ENCODE assay signal across 15 cellular contexts in the genomic region with DNA sequence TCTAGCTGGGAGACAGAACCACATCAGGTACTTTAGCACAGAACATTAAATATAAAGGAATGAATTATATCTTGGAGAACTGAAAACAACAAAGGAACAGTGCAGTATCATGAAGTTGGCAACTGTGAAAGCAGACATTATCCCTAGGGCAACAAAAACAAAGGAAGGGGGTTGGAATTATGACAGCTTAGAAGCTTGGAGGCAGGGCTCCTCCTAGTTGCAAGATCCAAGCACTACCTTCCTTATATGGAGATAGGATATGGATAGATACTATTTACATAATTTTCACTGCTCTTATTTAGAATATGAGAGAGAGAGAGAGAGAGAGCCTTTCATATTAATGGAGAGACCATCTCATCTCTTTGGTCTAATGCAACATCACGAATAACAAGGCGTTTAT. TPM values are rescaled to one million over a fixed set of nuclear protein-coding genes. Genes with fewer than 3 reads are reported as not detected.
DNase-seq lines count a peak whose midpoint lies in the region; TF ChIP-seq lines count a peak whose summit lies in the region.
"Had no signal": no experiment of that assay in that cellular context is flagged by ENCODE, and none has a peak within 500 bp of the region (broad histone marks: within the 10 kb centered on the region; RNA-seq: fewer than 3 reads in every experiment).

No MANE protein-coding gene starts in this region.

- no peak overlapping the region for H3K4me3 Mint-ChIP-seq in immature natural killer cell
- H3K4me3 Mint-ChIP-seq: activated naive CD8-positive, alpha-beta T cell; nephron progenitor cell had no signal

- intact Hi-C loops in colonic mucosa (cut with DNase I): no loop called here

- H3K27me3 ChIP-seq in HAP-1 (ENCODE audit: low read depth) (no peaks in the 10 kb centered on the region; the same call in 1 of the 2 replicates), colonic mucosa (no peaks in the 10 kb centered on the region)

- no peak overlapping the region for H3K4me3 ChIP-seq in HAP-1
- H3K4me3 ChIP-seq in SK-N-MC: no peak overlapping the region
- H3K4me3 ChIP-seq in fibroblast of the aortic adventitia (ENCODE audit: low read depth, low read length): no peak overlapping the region
- H3K4me3 ChIP-seq in colonic mucosa: no peak overlapping the region
- H3K4me3 ChIP-seq: MG63 had no signal

- H3K27ac Mint-ChIP-seq in immature natural killer cell: no peak overlapping the region
- H3K27ac Mint-ChIP-seq: activated naive CD8-positive, alpha-beta T cell; CD14-positive monocyte; nephron progenitor cell had no signal

- H3K9ac ChIP-seq in SK-N-MC (ENCODE audit: insufficient read length): no peak overlapping the region
- no peak overlapping the region for H3K9ac ChIP-seq in colonic mucosa (ENCODE audit: low read depth in 2 of 2, low read length in 2 of 2)

- peak; percentile 24; the same call in 1 of the 2 replicates for TF ChIP-seq CTCF in C4-2B (conservative IDR thresholded peaks at IDR 0.05)
- TF ChIP-seq CTCF in fibroblast of the aortic adventitia (IDR thresholded peaks at IDR 0.05; ENCODE audit: insufficient read depth, low read length): no peak
- no peak for TF ChIP-seq CTCF in colonic mucosa (IDR thresholded peaks at IDR 0.05)

- H3K4me1 ChIP-seq in HAP-1: peaks cover 8% of the 10 kb centered on the region
- H3K4me1 ChIP-seq in colonic mucosa: no peaks in the 10 kb centered on the region

- H3K9me3 ChIP-seq in HAP-1 (no peaks in the 10 kb centered on the region), SK-N-MC (ENCODE audit: low read depth, low read length) (no peaks in the 10 kb centered on the region), colonic mucosa (no peaks in the 10 kb centered on the region)
- H3K9me3 ChIP-seq: MG63 had no signal

- in situ Hi-C loops in HAP-1 (cut with MboI; ENCODE audit: low sequenced_read_pairs): no loop called here

- peaks cover 2 to 7% (median 2%) of the 10 kb centered on the region in 3 donors for H3K36me3 Mint-ChIP-seq in immature natural killer cell
- H3K36me3 Mint-ChIP-seq: activated naive CD8-positive, alpha-beta T cell; CD14-positive monocyte had no signal

- H3K36me3 ChIP-seq in HAP-1 (replicated peaks) (no peaks in the 10 kb centered on the region), SK-N-MC (ENCODE audit: insufficient read depth, low read length) (no peaks in the 10 kb centered on the region), colonic mucosa (no peaks in the 10 kb centered on the region)
- H3K36me3 ChIP-seq: MG63 had no signal

- H3K9me3 Mint-ChIP-seq in immature natural killer cell: no peaks in the 10 kb centered on the region

- DNase-seq in HAP-1 (ENCODE audit: low spot score in 2 of 2): peak; percentile 9 to 16
- DNase-seq in SK-N-MC (ENCODE audit: low read depth, low spot score): peak; percentile 24
- DNase-seq in fibroblast of the aortic adventitia (ENCODE audit: low read depth): peak; percentile 12
- no peak for DNase-seq in AML-193 (lab: John Stamatoyannopoulos, UW)
- no peak for DNase-seq in immature natural killer cell
- DNase-seq in kidney tubule cell (ENCODE audit: low spot score): no peak
- no peak for DNase-seq in colonic mucosa
- DNase-seq: activated CD8-positive, alpha-beta memory T cell treated with anti-CD3 and anti-CD28 coated beads, Interleukin-2, amount 50 U/mL, for 48 hours; MG63; nephron progenitor cell; SHP77 had no signal

- H3K27me3 Mint-ChIP-seq in immature natural killer cell (ENCODE audit: low read depth in 3 of 3): peaks cover 5 to 8% (median 7%) of the 10 kb centered on the region in 3 donors

- H3K4me1 Mint-ChIP-seq in immature natural killer cell: no peaks in the 10 kb centered on the region
- H3K4me1 Mint-ChIP-seq: CD14-positive monocyte, nephron progenitor cell had no signal

- H3K27ac ChIP-seq in C4-2B (no peak overlapping the region), SK-N-MC (0 out of 2 replicates have a peak overlapping the region, but pooled peaks have one; percentile 53), colonic mucosa (no peak overlapping the region)
- H3K27ac ChIP-seq: VCaP had no signal

RNA-seq across cellular contexts. Expression of gene TMEM14A, which starts 27.0 kb away (rescaled TPM):
- total RNA-seq in fibroblast of the aortic adventitia (ENCODE audit: low replicate concordance): 16.3 and 60.1 TPM in 2 replicates
- polyA plus RNA-seq in immature natural killer cell: 10 to 100 TPM; 15.7 to 23.5 (median 15.9) TPM
- total RNA-seq in colonic mucosa: 10 to 100 TPM; 22.0 to 24.1 TPM

Comparison
In these comparisons a context has a peak if more than half of its experiments do, and no peak if none do; other contexts are left out.
1. DNase-seq: peak in HAP-1 (2 of 2), SK-N-MC (single experiment) and fibroblast of the aortic adventitia (single experiment); none in AML-193 (0 of 2), immature natural killer cell (0 of 3), kidney tubule cell (single experiment) and colonic mucosa (single experiment).